Comparison of ENCODE assay signal across 17 cellular contexts in genomic region chr12:47881041-47881440, GRCh38.
"Had no signal": no experiment of that assay in that cellular context is flagged by ENCODE, and none has a peak within 500 bp of the region (broad histone marks: within the 10 kb centered on the region; RNA-seq: fewer than 3 reads in every experiment).

No MANE protein-coding gene starts in this region.

- ATAC-seq: esophagus mucosa, foreskin keratinocyte, T-helper 17 cell had no signal

- H3K27me3 Mint-ChIP-seq: activated naive CD4-positive, alpha-beta T cell treated with anti-CD3 and anti-CD28 coated beads, Interleukin-2, amount 50 U/mL, for 24 hours; T-helper 17 cell had no signal

- H3K36me3 ChIP-seq: sigmoid colon, tibial artery, WERI-Rb-1 had no signal

- H3K9me3 Mint-ChIP-seq: activated naive CD4-positive, alpha-beta T cell treated with anti-CD3 and anti-CD28 coated beads, Interleukin-2, amount 50 U/mL, for 24 hours; nephron had no signal

- H3K27ac ChIP-seq: foreskin keratinocyte, hepatocyte, lower lobe of right lung, sigmoid colon, tibial artery, WERI-Rb-1 had no signal

- H3K4me1 ChIP-seq: sigmoid colon had no signal

- H3K27ac Mint-ChIP-seq: activated naive CD4-positive, alpha-beta T cell treated with anti-CD3 and anti-CD28 coated beads, Interleukin-2, amount 50 U/mL, for 24 hours; nephron had no signal

- H3K4me2 ChIP-seq: hepatocyte had no signal

- H2AFZ ChIP-seq: hepatocyte had no signal

- H3K27me3 ChIP-seq: foreskin keratinocyte, hepatocyte, sigmoid colon had no signal

- H3K4me3 Mint-ChIP-seq: nephron had no signal

- DNase-seq: activated CD4-positive, alpha-beta T cell treated with anti-CD3 and anti-CD28 coated beads for 4 hours; activated effector memory CD4-positive, alpha-beta T cell treated with Interleukin-2 at 50 U/mL for 16 hours; cerebellar nuclear complex; cortex of kidney; effector CD4-positive, alpha-beta T cell; lower lobe of right lung; stimulated activated naive CD4-positive, alpha-beta T cell; substantia nigra; T-helper 17 cell; WERI-Rb-1 had no signal

- H3K4me3 ChIP-seq: hepatocyte, lower lobe of right lung, sigmoid colon, tibial artery had no signal

- H3K9me3 ChIP-seq: lower lobe of right lung, sigmoid colon, tibial artery had no signal
